Comparison of ENCODE assay signal across 16 cellular contexts in the genomic region with DNA sequence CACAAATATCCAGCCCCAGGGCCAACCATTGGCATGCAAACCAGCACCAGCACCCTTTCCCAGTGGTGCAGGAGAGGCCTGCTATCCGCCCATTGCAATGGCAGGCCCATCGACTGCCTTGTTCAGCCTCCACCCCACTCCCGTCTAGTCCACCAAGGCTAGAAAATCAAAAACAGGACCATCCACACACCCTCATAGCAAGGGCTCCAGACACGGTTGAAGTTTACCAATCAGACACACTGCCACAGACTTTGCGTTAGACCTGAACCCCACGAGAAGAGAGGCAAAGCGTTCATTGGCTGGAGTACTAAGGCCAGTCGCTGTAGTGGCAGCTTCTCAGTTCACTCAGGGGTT.
DNase-seq lines count a peak whose midpoint lies in the region; ATAC-seq and TF ChIP-seq lines count a peak whose summit lies in the region.
"Had no signal": no experiment of that assay in that cellular context is flagged by ENCODE, and none has a peak within 500 bp of the region (broad histone marks: within the 10 kb centered on the region; RNA-seq: fewer than 3 reads in every experiment).

No MANE protein-coding gene starts in this region.

- CTCF ChIA-PET in activated naive CD4-positive, alpha-beta T cell treated with anti-CD3 and anti-CD28 coated beads for 36 hours (lab: Charles Lee) = interaction anchor here (0.6 kb wide), 1 partner anchor 405 kb away, joined by 6 read pairs; no protein-coding TSS in a partner anchor
- CTCF ChIA-PET in T-cell (lab: Charles Lee) = no interaction called here

- no peaks in the 10 kb centered on the region for H3K36me3 ChIP-seq in endodermal cell (ENCODE audit: control insufficient read depth, insufficient read depth, low read length)
- H3K36me3 ChIP-seq: BLaER1, HAP-1 had no signal

- H3K27ac ChIP-seq in endodermal cell (ENCODE audit: low read depth, low read length) = no peak overlapping the region
- H3K27ac ChIP-seq: BLaER1, HL-60 had no signal

- intact Hi-C loops in activated naive CD4-positive, alpha-beta T cell treated with anti-CD3 and anti-CD28 coated beads for 36 hours (cut with micrococcal nuclease) = no loop called here

- peak; percentile 23 for ATAC-seq in stimulated activated naive CD8-positive, alpha-beta T cell treated with anti-CD3 and anti-CD28 coated beads, Interleukin-15, amount 100 ng/mL, for 72 hours
- ATAC-seq in stimulated activated naive CD8-positive, alpha-beta T cell treated with anti-CD3 and anti-CD28 coated beads, Interleukin-15, Interleukin-2, amounts not matched to agents 100 U/mL and 50 U/mL, for 24 hours = no peak
- ATAC-seq in GM19328 (IDR thresholded peaks at IDR 0.05; ENCODE audit: unreplicated experiment) (no peak), T-cell (replicated peaks in 1 of 4) (no peak)
- ATAC-seq: CD8-positive, alpha-beta T cell had no signal

- no peaks in the 10 kb centered on the region for H3K4me1 Mint-ChIP-seq in stimulated activated naive CD8-positive, alpha-beta T cell treated with anti-CD3 and anti-CD28 coated beads, Interleukin-15, amount 100 ng/mL, for 72 hours
- H3K4me1 Mint-ChIP-seq in endodermal cell = peaks cover 8% of the 10 kb centered on the region
- no peaks in the 10 kb centered on the region for H3K4me1 Mint-ChIP-seq in osteocyte (ENCODE audit: unreplicated experiment)
- H3K4me1 Mint-ChIP-seq in activated naive CD4-positive, alpha-beta T cell treated with anti-CD3 and anti-CD28 coated beads for 36 hours (ENCODE audit: low read depth) = no peaks in the 10 kb centered on the region
- no peaks in the 10 kb centered on the region for H3K4me1 Mint-ChIP-seq in T-cell

- peaks cover 5% of the 10 kb centered on the region for H3K4me1 ChIP-seq in endodermal cell (ENCODE audit: control insufficient read depth, insufficient read depth, low read length)
- H3K4me1 ChIP-seq: BLaER1, Caco-2, HAP-1 had no signal

- H3K4me3 ChIP-seq in endodermal cell (ENCODE audit: low read length) = no peak overlapping the region
- H3K4me3 ChIP-seq: BLaER1, HAP-1 had no signal

- no peaks in the 10 kb centered on the region for H3K9me3 Mint-ChIP-seq in stimulated activated naive CD8-positive, alpha-beta T cell treated with anti-CD3 and anti-CD28 coated beads, Interleukin-15, amount 100 ng/mL, for 72 hours
- H3K9me3 Mint-ChIP-seq in endodermal cell (no peaks in the 10 kb centered on the region), osteocyte (ENCODE audit: unreplicated experiment) (no peaks in the 10 kb centered on the region), T-cell (no peaks in the 10 kb centered on the region)
- H3K9me3 Mint-ChIP-seq in activated naive CD4-positive, alpha-beta T cell treated with anti-CD3 and anti-CD28 coated beads for 36 hours = no peaks in the 10 kb centered on the region
- H3K9me3 Mint-ChIP-seq: CD8-positive, alpha-beta T cell had no signal

- no peaks in the 10 kb centered on the region for H3K27me3 ChIP-seq in endodermal cell (ENCODE audit: control insufficient read depth, insufficient read depth, low read length, poor library complexity, severe bottlenecking)
- H3K27me3 ChIP-seq: BLaER1 had no signal

- no peaks in the 10 kb centered on the region for H3K27me3 Mint-ChIP-seq in stimulated activated naive CD8-positive, alpha-beta T cell treated with anti-CD3 and anti-CD28 coated beads, Interleukin-15, amount 100 ng/mL, for 72 hours
- H3K27me3 Mint-ChIP-seq in endodermal cell (ENCODE audit: insufficient read depth) (no peaks in the 10 kb centered on the region), osteocyte (ENCODE audit: unreplicated experiment) (peaks cover 2% of the 10 kb centered on the region), T-cell (peaks cover 5 to 17% of the 10 kb centered on the region in 2 donors)
- H3K27me3 Mint-ChIP-seq in activated naive CD4-positive, alpha-beta T cell treated with anti-CD3 and anti-CD28 coated beads for 36 hours (ENCODE audit: low read depth) = no peaks in the 10 kb centered on the region

- WGBS in endodermal cell (ENCODE audit: insufficient coverage in 1 of 2, insufficient read length in 1 of 2), 2 experiments = 88 to 98% methylated on average over 5 to 8 of the region's 8 CpGs

- H3K36me3 Mint-ChIP-seq in endodermal cell (ENCODE audit: low read depth) (no peaks in the 10 kb centered on the region), osteocyte (ENCODE audit: unreplicated experiment) (no peaks in the 10 kb centered on the region), T-cell (no peaks in the 10 kb centered on the region)
- H3K36me3 Mint-ChIP-seq in activated naive CD4-positive, alpha-beta T cell treated with anti-CD3 and anti-CD28 coated beads for 36 hours (ENCODE audit: low read depth) = no peaks in the 10 kb centered on the region
- H3K36me3 Mint-ChIP-seq: CD14-positive monocyte; CD8-positive, alpha-beta T cell had no signal

- no peak overlapping the region for H3K9ac ChIP-seq in endodermal cell (ENCODE audit: extremely low read depth, low read length, poor library complexity, severe bottlenecking)
- H3K9ac ChIP-seq: BLaER1 had no signal

- DNase-seq in stimulated activated naive CD8-positive, alpha-beta T cell treated with anti-CD3 and anti-CD28 coated beads, Interleukin-15, amount 100 ng/mL, for 72 hours = no peak
- no peak for DNase-seq in stimulated activated naive CD8-positive, alpha-beta T cell treated with anti-CD3 and anti-CD28 coated beads, Interleukin-15, Interleukin-2, amounts not matched to agents 100 U/mL and 50 U/mL, for 24 hours
- DNase-seq in endodermal cell (peak; percentile 20), osteocyte (ENCODE audit: extremely low spot score, unreplicated experiment) (peak; percentile 66), T-cell (no peak), cortex of kidney (lab: John Stamatoyannopoulos, UW) (no peak)
- DNase-seq in activated naive CD4-positive, alpha-beta T cell treated with anti-CD3 and anti-CD28 coated beads for 36 hours = no peak
- DNase-seq: 8988T; Caco-2; CD8-positive, alpha-beta T cell; GOT3 had no signal

- POLR2A ChIA-PET in T-cell (lab: Charles Lee) = no interaction called here

- H3K9me3 ChIP-seq in endodermal cell (ENCODE audit: control insufficient read depth, low read length) = peaks cover 7% of the 10 kb centered on the region
- H3K9me3 ChIP-seq: BLaER1, Caco-2, HAP-1 had no signal

- H3K27ac Mint-ChIP-seq in stimulated activated naive CD8-positive, alpha-beta T cell treated with anti-CD3 and anti-CD28 coated beads, Interleukin-15, amount 100 ng/mL, for 72 hours = no peak overlapping the region
- no peak overlapping the region for H3K27ac Mint-ChIP-seq in endodermal cell
- no peak overlapping the region for H3K27ac Mint-ChIP-seq in osteocyte (ENCODE audit: unreplicated experiment)
- H3K27ac Mint-ChIP-seq in activated naive CD4-positive, alpha-beta T cell treated with anti-CD3 and anti-CD28 coated beads for 36 hours = no peak overlapping the region
- H3K27ac Mint-ChIP-seq in T-cell = no peak overlapping the region
- H3K27ac Mint-ChIP-seq: CD8-positive, alpha-beta T cell had no signal

- TF ChIP-seq CTCF in endodermal cell (conservative IDR thresholded peaks at IDR 0.05) = no peak
- no peak for TF ChIP-seq CTCF in osteocyte (IDR thresholded peaks at IDR 0.05)

- no peak overlapping the region for H3K4me3 Mint-ChIP-seq in stimulated activated naive CD8-positive, alpha-beta T cell treated with anti-CD3 and anti-CD28 coated beads, Interleukin-15, amount 100 ng/mL, for 72 hours
- H3K4me3 Mint-ChIP-seq in endodermal cell (no peak overlapping the region), osteocyte (ENCODE audit: unreplicated experiment) (no peak overlapping the region), T-cell (no peak overlapping the region)
- H3K4me3 Mint-ChIP-seq in activated naive CD4-positive, alpha-beta T cell treated with anti-CD3 and anti-CD28 coated beads for 36 hours = no peak overlapping the region
- H3K4me3 Mint-ChIP-seq: CD14-positive monocyte; CD8-positive, alpha-beta T cell had no signal

Comparison
In these comparisons a context has a peak if more than half of its experiments do, and no peak if none do; other contexts are left out.
1. DNase-seq: peak in endodermal cell (single experiment) and osteocyte (single experiment); none in stimulated activated naive CD8-positive, alpha-beta T cell treated with anti-CD3 and anti-CD28 coated beads, Interleukin-15, amount 100 ng/mL, for 72 hours (0 of 2), stimulated activated naive CD8-positive, alpha-beta T cell treated with anti-CD3 and anti-CD28 coated beads, Interleukin-15, Interleukin-2, amounts not matched to agents 100 U/mL and 50 U/mL, for 24 hours (single experiment), activated naive CD4-positive, alpha-beta T cell treated with anti-CD3 and anti-CD28 coated beads for 36 hours (single experiment), T-cell (0 of 34) and cortex of kidney (single experiment).